ENCODE assay signal across 15 cellular contexts in genomic region chr21:41884501-41885030, GRCh38. TPM values are rescaled to one million over a fixed set of nuclear protein-coding genes. Genes with fewer than 3 reads are reported as not detected.
DNase-seq lines count a peak whose midpoint lies in the region; ATAC-seq lines count a peak whose summit lies in the region.
"Had no signal": no experiment of that assay in that cellular context is flagged by ENCODE, and none has a peak within 500 bp of the region (broad histone marks: within the 10 kb centered on the region; RNA-seq: fewer than 3 reads in every experiment).

No MANE protein-coding gene starts in this region.

- intact Hi-C loops in posterior vena cava (cut with DNase I) = no loop called here

- peak; percentile 17 for DNase-seq in DMS 273 (lab: John Stamatoyannopoulos, UW; ENCODE audit: unreplicated experiment)
- DNase-seq in DMS 273 treated with DMSO at 0.1 percent for 48 hours (lab: John Stamatoyannopoulos, UW) = no peak
- DNase-seq in RKO (ENCODE audit: low spot score) = peak; percentile 52
- peak; percentile 70 for DNase-seq in posterior vena cava (ENCODE audit: low spot score)
- DNase-seq in COLO668 (lab: John Stamatoyannopoulos, UW; ENCODE audit: unreplicated experiment) = no peak
- DNase-seq: C1 segment of cervical spinal cord; CD4-positive, alpha-beta memory T cell; COR-L47; DMS53; GF-D8; H9 had no signal

- no peak for ATAC-seq in HG03135 (IDR thresholded peaks at IDR 0.05; ENCODE audit: unreplicated experiment)
- ATAC-seq in GM21576 (IDR thresholded peaks at IDR 0.05; ENCODE audit: unreplicated experiment) = no peak
- no peak for ATAC-seq in GM18511 (IDR thresholded peaks at IDR 0.05; ENCODE audit: unreplicated experiment)
- ATAC-seq: K562 had no signal

RNA-seq across cellular contexts. Expression of gene PRDM15, which starts 5.4 kb away (rescaled TPM):
- total RNA-seq in posterior vena cava = 1 to 10 TPM; 2.9 to 5.0 TPM

Comparison
In these comparisons a context has a peak if more than half of its experiments do, and no peak if none do; other contexts are left out.
1. DNase-seq: peak in DMS 273 (single experiment), RKO (single experiment) and posterior vena cava (single experiment); none in DMS 273 treated with DMSO at 0.1 percent for 48 hours (single experiment) and COLO668 (single experiment).